Comparison of ENCODE assay signal across 1 cellular context in genomic region chr3:177483182-177483967, GRCh38.
TF ChIP-seq lines count a peak whose summit lies in the region.

No MANE protein-coding gene starts in this region.

TF ChIP-seq in K562, 482 proteins besides CTCF, POLR2A, EP300 and RAD21 (continued from another document and continues in another):
- peak; percentile 86 for TF ChIP-seq SMARCC2 (IDR thresholded peaks at IDR 0.05; ENCODE audit: low read depth)
- no peak for TF ChIP-seq ZNF146 (CRISPR knock-in tag; IDR thresholded peaks at IDR 0.05; ENCODE audit: unreplicated experiment)
- TF ChIP-seq STAG1 (CRISPR knock-in tag; IDR thresholded peaks at IDR 0.05; ENCODE audit: borderline replicate concordance) = no peak
- no peak for TF ChIP-seq NKRF (IDR thresholded peaks at IDR 0.05; ENCODE audit: borderline replicate concordance)
- TF ChIP-seq ZNF445 (CRISPR knock-in tag; IDR thresholded peaks at IDR 0.05; ENCODE audit: low read depth) = no peak
- no peak for TF ChIP-seq DLX4 (CRISPR knock-in tag; IDR thresholded peaks at IDR 0.05)
- no peak for TF ChIP-seq PHB (CRISPR knock-in tag; IDR thresholded peaks at IDR 0.05)
- no peak for TF ChIP-seq YBX1 (IDR thresholded peaks at IDR 0.05)
- TF ChIP-seq CHAMP1 (IDR thresholded peaks at IDR 0.05) = peak; percentile 68
- no peak for TF ChIP-seq PHF8 (IDR thresholded peaks at IDR 0.05; ENCODE audit: borderline replicate concordance, low read length)
- peak; percentile 92 for TF ChIP-seq TEAD4 (IDR thresholded peaks at IDR 0.05; ENCODE audit: low read length)
- TF ChIP-seq TEAD4 (CRISPR knock-in tag; IDR thresholded peaks at IDR 0.05; ENCODE audit: borderline replicate concordance) = no peak
- no peak for TF ChIP-seq CHCHD3 (CRISPR knock-in tag; IDR thresholded peaks at IDR 0.05)
- TF ChIP-seq NR4A1 (CRISPR knock-in tag; IDR thresholded peaks at IDR 0.05) = no peak
- TF ChIP-seq NR4A1 (tag; IDR thresholded peaks at IDR 0.05) = 0 out of 2 replicates have a peak, but pooled peaks have one; percentile 49
- no peak for TF ChIP-seq ILK (tag; IDR thresholded peaks at IDR 0.05; ENCODE audit: borderline replicate concordance, low read depth)
- no peak for TF ChIP-seq ZBTB26 (CRISPR knock-in tag; IDR thresholded peaks at IDR 0.05)
- TF ChIP-seq ZBTB43 (CRISPR knock-in tag; IDR thresholded peaks at IDR 0.05) = no peak
- TF ChIP-seq CEBPB (tag; IDR thresholded peaks at IDR 0.05) = no peak
- no peak for TF ChIP-seq THRAP3 (IDR thresholded peaks at IDR 0.05; ENCODE audit: borderline replicate concordance)
- TF ChIP-seq CEBPG (CRISPR knock-in tag; IDR thresholded peaks at IDR 0.05) = no peak
- no peak for TF ChIP-seq CEBPG (tag; conservative IDR thresholded peaks at IDR 0.05 in 1 of 2, IDR thresholded peaks at IDR 0.05 in 1 of 2)
- TF ChIP-seq NFIX (CRISPR knock-in tag; IDR thresholded peaks at IDR 0.05; ENCODE audit: low read depth) = no peak
- TF ChIP-seq LEF1 (IDR thresholded peaks at IDR 0.05) = no peak; the same call in 1 of the 2 replicates
- peak; percentile 81 for TF ChIP-seq MEIS2 (IDR thresholded peaks at IDR 0.05; ENCODE audit: partially characterized antibody)
- TF ChIP-seq TCF7L2 (IDR thresholded peaks at IDR 0.05; ENCODE audit: low read depth, low read length) = no peak
- TF ChIP-seq ZNF785 (CRISPR knock-in tag; IDR thresholded peaks at IDR 0.05) = no peak
- TF ChIP-seq RBFOX2 (IDR thresholded peaks at IDR 0.05; ENCODE audit: low read depth, low read length) = no peak
- no peak for TF ChIP-seq FOXJ3 (CRISPR knock-in tag; IDR thresholded peaks at IDR 0.05)
- TF ChIP-seq RHOXF2B (CRISPR knock-in tag; conservative IDR thresholded peaks at IDR 0.05) = no peak
- no peak for TF ChIP-seq ELK3 (CRISPR knock-in tag; IDR thresholded peaks at IDR 0.05)
- no peak for TF ChIP-seq FUS (optimal IDR thresholded peaks at IDR 0.05; ENCODE audit: low read depth, low read length)
- TF ChIP-seq GABPB2 (CRISPR knock-in tag; conservative IDR thresholded peaks at IDR 0.05) = no peak
- peak in 1 of 2 experiments; percentile 50; a peak in 2 of 4 replicates for TF ChIP-seq ARNT (IDR thresholded peaks at IDR 0.05)
- no peak for TF ChIP-seq E2F8 (IDR thresholded peaks at IDR 0.05; ENCODE audit: low read depth, partially characterized antibody)
- no peak for TF ChIP-seq ZC3H8 (IDR thresholded peaks at IDR 0.05)
- no peak for TF ChIP-seq RBM15 (IDR thresholded peaks at IDR 0.05; ENCODE audit: insufficient read depth, low read length)
- TF ChIP-seq CREM (IDR thresholded peaks at IDR 0.05; ENCODE audit: low read depth) = peak; percentile 62; the same call in 1 of the 2 replicates
- no peak for TF ChIP-seq SIN3B (IDR thresholded peaks at IDR 0.05; ENCODE audit: low read depth)
- TF ChIP-seq GTF3C2 (IDR thresholded peaks at IDR 0.05; ENCODE audit: borderline replicate concordance, extremely low read depth, insufficient read length) = no peak
- TF ChIP-seq GTF2A2 (tag; IDR thresholded peaks at IDR 0.05) = no peak
